Comparison of ENCODE assay signal across 23 cellular contexts in genomic region chr13:100751826-100752225, GRCh38.
A peak's percentile ranks its signal among the peaks of the same experiment; 100 is the strongest.
DNase-seq lines count a peak whose midpoint lies in the region; ATAC-seq and TF ChIP-seq lines count a peak whose summit lies in the region.
"Had no signal": no experiment of that assay in that cellular context is flagged by ENCODE, and none has a peak within 500 bp of the region (broad histone marks: within the 10 kb centered on the region; RNA-seq: fewer than 3 reads in every experiment).

No MANE protein-coding gene starts in this region.

- peaks cover 3% of the 10 kb centered on the region for H3K27me3 Mint-ChIP-seq in activated naive CD8-positive, alpha-beta T cell treated with anti-CD3 and anti-CD28 coated beads, Interleukin-2, amount 50 U/mL, for 24 hours
- H3K27me3 Mint-ChIP-seq: activated CD4-positive, alpha-beta T cell treated with anti-CD3 and anti-CD28 coated beads for 36 hours; stimulated activated naive CD8-positive, alpha-beta T cell treated with anti-CD3 and anti-CD28 coated beads, Interleukin-15, Interleukin-2, amounts not matched to agents 100 ng/mL and 50 ng/mL, for 24 hours had no signal

- DNase-seq in G401 (ENCODE audit: low spot score) (peak; percentile 41), NCI-H2171 (lab: John Stamatoyannopoulos, UW) (peak; percentile 22), myocyte (ENCODE audit: low read depth) (peak; percentile 13), NCI-H1417 treated with DMSO at 0.1 percent for 48 hours (lab: John Stamatoyannopoulos, UW) (no peak)
- no peak for DNase-seq in NK-92 treated with Interleukin-12 subunit alpha and Interleukin-12 subunit beta, amount 100 ng/mL, for 24 hours (lab: John Stamatoyannopoulos, UW)
- DNase-seq in activated naive CD8-positive, alpha-beta T cell treated with anti-CD3 and anti-CD28 coated beads, Interleukin-2, amount 50 U/mL, for 24 hours: no peak
- DNase-seq in stimulated activated CD8-positive, alpha-beta memory T cell treated with anti-CD3 and anti-CD28 coated beads, Interleukin-4, amount 100 ng/mL, for 48 hours: no peak
- DNase-seq: activated CD4-positive, alpha-beta T cell treated with anti-CD3 and anti-CD28 coated beads for 36 hours; activated naive CD8-positive, alpha-beta T cell treated with anti-CD3 and anti-CD28 coated beads for 36 hours; Caco-2; cortex of kidney; mesenchymal stem cell; NCI-H1105; NCI-H524 treated with DMSO at 0.1 percent for 48 hours; PC-3; stimulated activated CD4-positive, alpha-beta T cell treated with anti-CD3 and anti-CD28 coated beads, Interleukin-2, amount 100 ng/mL, for 24 hours; upper lobe of right lung had no signal

- H3K4me1 Mint-ChIP-seq in activated naive CD8-positive, alpha-beta T cell treated with anti-CD3 and anti-CD28 coated beads, Interleukin-2, amount 50 U/mL, for 24 hours: no peaks in the 10 kb centered on the region
- H3K4me1 Mint-ChIP-seq: activated CD4-positive, alpha-beta T cell treated with anti-CD3 and anti-CD28 coated beads for 36 hours; activated naive CD8-positive, alpha-beta T cell treated with anti-CD3 and anti-CD28 coated beads for 36 hours had no signal

- H3K9me3 Mint-ChIP-seq in activated naive CD8-positive, alpha-beta T cell treated with anti-CD3 and anti-CD28 coated beads, Interleukin-2, amount 50 U/mL, for 24 hours: no peaks in the 10 kb centered on the region
- H3K9me3 Mint-ChIP-seq: activated naive CD8-positive, alpha-beta T cell treated with anti-CD3 and anti-CD28 coated beads for 36 hours; natural killer cell treated with Interleukin-12 subunit alpha and Interleukin-12 subunit beta and Interleukin-15 and Interleukin-18, amount 100 ng/mL, for 72 hours; stimulated activated naive CD8-positive, alpha-beta T cell treated with anti-CD3 and anti-CD28 coated beads, Interleukin-15, Interleukin-2, amounts not matched to agents 100 ng/mL and 50 ng/mL, for 24 hours; T-helper 2 cell treated with Interferon-gamma antibody and Interleukin-4, amounts not matched to agents 5 μg/mL and 100 μg/mL, for 36 hours had no signal

- peak; percentile 51; the same call in 1 of the 2 replicates for TF ChIP-seq CTCF in VCaP (conservative IDR thresholded peaks at IDR 0.05)

- ATAC-seq in activated naive CD8-positive, alpha-beta T cell treated with anti-CD3 and anti-CD28 coated beads, Interleukin-2, amount 50 U/mL, for 24 hours: no peak
- ATAC-seq: activated CD4-positive, alpha-beta T cell treated with anti-CD3 and anti-CD28 coated beads for 36 hours; natural killer cell treated with Interleukin-12 subunit alpha and Interleukin-12 subunit beta and Interleukin-15 and Interleukin-18, amount 100 ng/mL, for 72 hours; PC-3; upper lobe of right lung had no signal

- in situ Hi-C loops in G401 (cut with HindIII; ENCODE audit: low sequenced_read_pairs): no loop called here

- H3K4me3 Mint-ChIP-seq in activated naive CD8-positive, alpha-beta T cell treated with anti-CD3 and anti-CD28 coated beads, Interleukin-2, amount 50 U/mL, for 24 hours: no peak overlapping the region
- H3K4me3 Mint-ChIP-seq: activated CD4-positive, alpha-beta T cell treated with anti-CD3 and anti-CD28 coated beads for 36 hours; activated naive CD8-positive, alpha-beta T cell treated with anti-CD3 and anti-CD28 coated beads for 36 hours; brain; natural killer cell treated with Interleukin-12 subunit alpha and Interleukin-12 subunit beta and Interleukin-15 and Interleukin-18, amount 100 ng/mL, for 72 hours; stimulated activated naive CD8-positive, alpha-beta T cell treated with anti-CD3 and anti-CD28 coated beads, Interleukin-15, Interleukin-2, amounts not matched to agents 100 ng/mL and 50 ng/mL, for 24 hours; T-helper 2 cell treated with Interferon-gamma antibody and Interleukin-4, amounts not matched to agents 5 μg/mL and 100 μg/mL, for 36 hours had no signal

- H3K36me3 Mint-ChIP-seq in activated naive CD8-positive, alpha-beta T cell treated with anti-CD3 and anti-CD28 coated beads, Interleukin-2, amount 50 U/mL, for 24 hours (ENCODE audit: low read depth): no peaks in the 10 kb centered on the region
- H3K36me3 Mint-ChIP-seq: activated naive CD8-positive, alpha-beta T cell treated with anti-CD3 and anti-CD28 coated beads for 36 hours; brain; natural killer cell treated with Interleukin-12 subunit alpha and Interleukin-12 subunit beta and Interleukin-15 and Interleukin-18, amount 100 ng/mL, for 72 hours had no signal

- no peak overlapping the region for H3K27ac Mint-ChIP-seq in activated naive CD8-positive, alpha-beta T cell treated with anti-CD3 and anti-CD28 coated beads, Interleukin-2, amount 50 U/mL, for 24 hours
- H3K27ac Mint-ChIP-seq: activated CD4-positive, alpha-beta T cell treated with anti-CD3 and anti-CD28 coated beads for 36 hours; activated naive CD8-positive, alpha-beta T cell treated with anti-CD3 and anti-CD28 coated beads for 36 hours; natural killer cell treated with Interleukin-12 subunit alpha and Interleukin-12 subunit beta and Interleukin-15 and Interleukin-18, amount 100 ng/mL, for 72 hours; stimulated activated naive CD8-positive, alpha-beta T cell treated with anti-CD3 and anti-CD28 coated beads, Interleukin-15, Interleukin-2, amounts not matched to agents 100 ng/mL and 50 ng/mL, for 24 hours; T-helper 2 cell treated with Interferon-gamma antibody and Interleukin-4, amounts not matched to agents 5 μg/mL and 100 μg/mL, for 36 hours had no signal

- H3K27ac ChIP-seq in VCaP: no peak overlapping the region
- H3K27ac ChIP-seq: SJCRH30, upper lobe of right lung had no signal

Comparison
In these comparisons a context has a peak if more than half of its experiments do, and no peak if none do; other contexts are left out.
1. DNase-seq: peak in G401 (single experiment), NCI-H2171 (single experiment) and myocyte (single experiment); none in NK-92 treated with Interleukin-12 subunit alpha and Interleukin-12 subunit beta, amount 100 ng/mL, for 24 hours (single experiment), activated naive CD8-positive, alpha-beta T cell treated with anti-CD3 and anti-CD28 coated beads, Interleukin-2, amount 50 U/mL, for 24 hours (single experiment), stimulated activated CD8-positive, alpha-beta memory T cell treated with anti-CD3 and anti-CD28 coated beads, Interleukin-4, amount 100 ng/mL, for 48 hours (single experiment) and NCI-H1417 treated with DMSO at 0.1 percent for 48 hours (single experiment).